18 cellular contexts compared by ENCODE assay signal in the genomic region with DNA sequence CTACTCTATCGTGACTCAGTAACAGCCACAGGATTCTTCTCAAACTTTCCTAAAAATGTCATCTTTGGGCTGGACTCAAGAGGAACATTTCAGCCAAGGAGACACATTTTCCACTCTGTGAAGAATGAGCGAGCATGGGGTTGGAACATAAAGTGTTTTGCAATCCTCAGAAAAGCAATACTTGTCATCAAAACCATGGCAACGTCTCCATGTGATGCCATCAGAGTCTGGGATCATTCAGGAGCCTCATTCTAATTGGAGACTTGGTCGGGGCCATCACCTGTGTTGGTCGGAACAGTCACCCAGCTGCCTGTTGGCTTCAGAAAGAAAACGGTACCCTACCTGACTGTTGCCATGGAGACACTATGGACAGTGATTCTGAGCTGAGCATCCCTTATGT. TPM values are rescaled to one million over a fixed set of nuclear protein-coding genes. Genes with fewer than 3 reads are reported as not detected.
A peak's percentile ranks its signal among the peaks of the same experiment; 100 is the strongest.
DNase-seq lines count a peak whose midpoint lies in the region; ATAC-seq and TF ChIP-seq lines count a peak whose summit lies in the region.
"Had no signal": no experiment of that assay in that cellular context is flagged by ENCODE, and none has a peak within 500 bp of the region (broad histone marks: within the 10 kb centered on the region; RNA-seq: fewer than 3 reads in every experiment).

No MANE protein-coding gene starts in this region.

- peak overlapping the region; percentile 35 for H3K27ac ChIP-seq in subcutaneous abdominal adipose tissue (ENCODE audit: low read depth, low read length)
- H3K27ac ChIP-seq: spleen had no signal

- H3K4me1 ChIP-seq in subcutaneous abdominal adipose tissue (ENCODE audit: control insufficient read depth in 5 of 5, insufficient read depth in 5 of 5, low read length in 5 of 5), result peaks cover 0 to 6% (median 0%) of the 10 kb centered on the region in 5 donors
- H3K4me1 ChIP-seq: spleen had no signal

- H3K27me3 Mint-ChIP-seq in T-cell, result no peaks in the 10 kb centered on the region
- H3K27me3 Mint-ChIP-seq: activated naive CD8-positive, alpha-beta T cell; stimulated activated naive CD8-positive, alpha-beta T cell treated with anti-CD3 and anti-CD28 coated beads, Interleukin-15, amount 100 ng/mL, for 72 hours had no signal

- H3K9me3 ChIP-seq in subcutaneous abdominal adipose tissue (ENCODE audit: control insufficient read depth in 5 of 5, low read length in 5 of 5), result no peaks in the 10 kb centered on the region
- H3K9me3 ChIP-seq: spleen had no signal

- H3K4me3 ChIP-seq in choroid plexus epithelial cell (ENCODE audit: low read depth, low read length) (no peak overlapping the region), subcutaneous abdominal adipose tissue (ENCODE audit: low read depth in 1 of 5, low read length in 5 of 5) (no peak overlapping the region)
- H3K4me3 ChIP-seq: GM12878, spleen had no signal

- no peaks in the 10 kb centered on the region for H3K36me3 ChIP-seq in subcutaneous abdominal adipose tissue (ENCODE audit: control insufficient read depth in 5 of 5, insufficient read depth in 5 of 5, low read length in 5 of 5)
- H3K36me3 ChIP-seq: spleen had no signal

- no peak for TF ChIP-seq CTCF in choroid plexus epithelial cell (conservative IDR thresholded peaks at IDR 0.05; ENCODE audit: low read depth, low read length)

- DNase-seq in GM04504 (ENCODE audit: low read depth) (peak; percentile 30), choroid plexus epithelial cell (ENCODE audit: low read depth) (peak; percentile 8), iris pigment epithelial cell (ENCODE audit: low read depth) (peak; percentile 14), NCI-H1694 (lab: John Stamatoyannopoulos, UW) (no peak), T-cell (no peak), NCI-H2081 treated with DMSO at 0.1 percent for 48 hours (lab: John Stamatoyannopoulos, UW) (no peak)
- DNase-seq: activated CD4-positive, alpha-beta T cell treated with anti-CD3 and anti-CD28 coated beads for 4 hours; activated T-cell treated with anti-CD3 and anti-CD28 coated beads for 4 hours; DND-41; NCI-H1048; SHP77; spleen; stimulated activated naive CD8-positive, alpha-beta T cell treated with anti-CD3 and anti-CD28 coated beads, Interleukin-15, amount 100 ng/mL, for 72 hours had no signal

- no peak overlapping the region for H3K27ac Mint-ChIP-seq in T-cell
- H3K27ac Mint-ChIP-seq: activated naive CD8-positive, alpha-beta T cell; stimulated activated naive CD8-positive, alpha-beta T cell treated with anti-CD3 and anti-CD28 coated beads, Interleukin-15, amount 100 ng/mL, for 72 hours; T-helper 2 cell treated with Interferon-gamma antibody and Interleukin-4, amounts not matched to agents 5 μg/mL and 100 μg/mL, for 36 hours had no signal

- ATAC-seq in SK-N-SH treated with all-trans-retinoic acid at 6 μM for 48 hours, result no peak
- ATAC-seq in T-cell (replicated peaks in 1 of 4), result no peak
- ATAC-seq: GM12878; stimulated activated naive CD8-positive, alpha-beta T cell treated with anti-CD3 and anti-CD28 coated beads, Interleukin-15, amount 100 ng/mL, for 72 hours had no signal

- no peaks in the 10 kb centered on the region for H3K27me3 ChIP-seq in subcutaneous abdominal adipose tissue (ENCODE audit: control insufficient read depth in 5 of 5, insufficient read depth in 4 of 5, low read length in 5 of 5)
- H3K27me3 ChIP-seq: spleen had no signal

- CTCF ChIA-PET in T-cell (lab: Charles Lee), result no interaction called here

- POLR2A ChIA-PET in T-cell (lab: Charles Lee), result no interaction called here

- no peaks in the 10 kb centered on the region for H3K36me3 Mint-ChIP-seq in T-cell
- H3K36me3 Mint-ChIP-seq: activated naive CD8-positive, alpha-beta T cell had no signal

- H3K4me1 Mint-ChIP-seq in T-cell, result no peaks in the 10 kb centered on the region
- H3K4me1 Mint-ChIP-seq: stimulated activated naive CD8-positive, alpha-beta T cell treated with anti-CD3 and anti-CD28 coated beads, Interleukin-15, amount 100 ng/mL, for 72 hours had no signal

- no peak overlapping the region for H3K9ac ChIP-seq in subcutaneous abdominal adipose tissue (ENCODE audit: low read length in 5 of 5)

- H3K9me3 Mint-ChIP-seq in T-cell, result peaks cover under 1 to 4% (median 3%) of the 10 kb centered on the region in 3 donors

- no peak overlapping the region for H3K4me3 Mint-ChIP-seq in T-cell
- H3K4me3 Mint-ChIP-seq: activated naive CD8-positive, alpha-beta T cell; stimulated activated naive CD8-positive, alpha-beta T cell treated with anti-CD3 and anti-CD28 coated beads, Interleukin-15, amount 100 ng/mL, for 72 hours; T-helper 2 cell treated with Interferon-gamma antibody and Interleukin-4, amounts not matched to agents 5 μg/mL and 100 μg/mL, for 36 hours had no signal

TF ChIP-seq in SK-N-SH treated with all-trans-retinoic acid at 6 μM for 48 hours, 23 proteins besides CTCF, POLR2A, EP300 and RAD21:
- TF ChIP-seq PPARA (CRISPR knock-in tag; IDR thresholded peaks at IDR 0.05; ENCODE audit: borderline replicate concordance), result no peak

RNA-seq across cellular contexts. Expression of a gene that starts 25.5 kb away (rescaled TPM):
- total RNA-seq in T-cell, result not detected
- total RNA-seq: GM12878 had no signal

Comparison
In these comparisons a context has a peak if more than half of its experiments do, and no peak if none do; other contexts are left out.
1. DNase-seq: peak in GM04504 (single experiment), choroid plexus epithelial cell (single experiment) and iris pigment epithelial cell (single experiment); none in NCI-H1694 (single experiment), T-cell (0 of 34) and NCI-H2081 treated with DMSO at 0.1 percent for 48 hours (single experiment).